Comparison of ENCODE assay signal across 28 cellular contexts in genomic region chr2:108384662-108385393, GRCh38. TPM values are rescaled to one million over a fixed set of nuclear protein-coding genes. Genes with fewer than 3 reads are reported as not detected.
DNase-seq lines count a peak whose midpoint lies in the region; ATAC-seq and TF ChIP-seq lines count a peak whose summit lies in the region.
"Had no signal": no experiment of that assay in that cellular context is flagged by ENCODE, and none has a peak within 500 bp of the region (broad histone marks: within the 10 kb centered on the region; RNA-seq: fewer than 3 reads in every experiment).

No MANE protein-coding gene starts in this region.

- peaks cover 24% of the 10 kb centered on the region for H3K9me3 Mint-ChIP-seq in nephron progenitor cell
- no peaks in the 10 kb centered on the region for H3K9me3 Mint-ChIP-seq in chondrocyte (ENCODE audit: low read depth)
- H3K9me3 Mint-ChIP-seq: CD4-positive, alpha-beta memory T cell had no signal

- TF ChIP-seq CTCF in GM12865 (IDR thresholded peaks at IDR 0.05; ENCODE audit: insufficient read depth, low read depth, low read length, missing control alignments), result no peak
- TF ChIP-seq CTCF in hepatocyte (IDR thresholded peaks at IDR 0.05; ENCODE audit: poor library complexity), result no peak
- TF ChIP-seq CTCF in nephron progenitor cell (IDR thresholded peaks at IDR 0.05), result no peak
- TF ChIP-seq CTCF in chondrocyte (IDR thresholded peaks at IDR 0.05), result no peak
- TF ChIP-seq CTCF in smooth muscle cell (IDR thresholded peaks at IDR 0.05; ENCODE audit: borderline replicate concordance, insufficient read depth, poor library complexity, severe bottlenecking), result no peak

- H3K27ac ChIP-seq in hepatocyte, result peak overlapping the region; percentile 71
- no peak overlapping the region for H3K27ac ChIP-seq in smooth muscle cell (ENCODE audit: low read depth)
- H3K27ac ChIP-seq: KMS-11 had no signal

- H3K4me1 Mint-ChIP-seq in nephron progenitor cell (peaks cover 49% of the 10 kb centered on the region), chondrocyte (ENCODE audit: low read depth) (peaks cover 18% of the 10 kb centered on the region)

- WGBS in hepatocyte (ENCODE audit: low lambda C conversion rate, missing lambda C conversion rate), result 91% methylated on average over 5 of the region's 5 CpGs
- WGBS in smooth muscle cell (ENCODE audit: low lambda C conversion rate), result 96% methylated on average over 5 of the region's 5 CpGs

- H3K4me3 ChIP-seq in GM12865 (ENCODE audit: low read depth, low read length) (no peak overlapping the region), hepatocyte (no peak overlapping the region), smooth muscle cell (no peak overlapping the region)

- H3K9me2 ChIP-seq in hepatocyte (replicated peaks; ENCODE audit: insufficient read depth), result no peaks in the 10 kb centered on the region
- H3K9me2 ChIP-seq: SK-N-SH had no signal

- H3K79me2 ChIP-seq in hepatocyte, result peaks cover 5% of the 10 kb centered on the region
- no peaks in the 10 kb centered on the region for H3K79me2 ChIP-seq in smooth muscle cell (ENCODE audit: low read depth)

- H3K4me2 ChIP-seq in hepatocyte (no peak overlapping the region), smooth muscle cell (no peak overlapping the region)
- H3K4me2 ChIP-seq: KMS-11, SK-N-SH had no signal

- peak; percentile 11 for DNase-seq in GM12865 (ENCODE audit: low read depth)
- peak; percentile 59 for DNase-seq in amniotic epithelial cell (ENCODE audit: low read depth)
- DNase-seq in hepatocyte (ENCODE audit: low spot score), result no peak
- DNase-seq in nephron progenitor cell, result no peak
- no peak for DNase-seq in chondrocyte (ENCODE audit: low spot score)
- no peak for DNase-seq in smooth muscle cell (lab: John Stamatoyannopoulos, UW; ENCODE audit: unreplicated experiment)
- DNase-seq: C1 segment of cervical spinal cord; CD4-positive, alpha-beta memory T cell; COR-L47; DMS 273 treated with DMSO at 0.1 percent for 48 hours; DMS79; EL; GDM1; H7; IMR-90; MM.1S; NCI-H1092; NCI-H1436; NCI-H187; NCI-H2081 treated with DMSO at 0.1 percent for 48 hours; NCI-H524; NCI-H774; PC-3; SK-N-SH; SW 1271 had no signal

- H3K4me3 Mint-ChIP-seq in nephron progenitor cell, result no peak overlapping the region
- H3K4me3 Mint-ChIP-seq in chondrocyte (ENCODE audit: unreplicated experiment), result no peak overlapping the region
- H3K4me3 Mint-ChIP-seq: CD4-positive, alpha-beta memory T cell had no signal

- no peaks in the 10 kb centered on the region for H3K36me3 ChIP-seq in hepatocyte (replicated peaks; ENCODE audit: insufficient read depth, low read depth)
- no peaks in the 10 kb centered on the region for H3K36me3 ChIP-seq in smooth muscle cell (ENCODE audit: low read depth)

- H3K9ac ChIP-seq in smooth muscle cell (ENCODE audit: low read depth), result no peak overlapping the region
- H3K9ac ChIP-seq: KMS-11, SK-N-SH had no signal

- H3K27me3 Mint-ChIP-seq in nephron progenitor cell (ENCODE audit: low read depth, poor library complexity), result peaks cover 5% of the 10 kb centered on the region
- H3K27me3 Mint-ChIP-seq in chondrocyte (ENCODE audit: low read depth), result no peaks in the 10 kb centered on the region

- H3K27me3 ChIP-seq in hepatocyte (no peaks in the 10 kb centered on the region), smooth muscle cell (ENCODE audit: low read depth) (no peaks in the 10 kb centered on the region)

- H3K4me1 ChIP-seq in hepatocyte (ENCODE audit: insufficient read depth), result no peaks in the 10 kb centered on the region
- peaks cover 4% of the 10 kb centered on the region for H3K4me1 ChIP-seq in smooth muscle cell (ENCODE audit: low read depth)

- H4K20me1 ChIP-seq in hepatocyte (ENCODE audit: insufficient read depth, poor library complexity, severe bottlenecking) (no peaks in the 10 kb centered on the region), smooth muscle cell (ENCODE audit: low read depth) (no peaks in the 10 kb centered on the region)

- H3K36me3 Mint-ChIP-seq in nephron progenitor cell (ENCODE audit: low read depth), result peaks cover 91% of the 10 kb centered on the region
- H3K36me3 Mint-ChIP-seq in chondrocyte (ENCODE audit: low read depth), result no peaks in the 10 kb centered on the region
- H3K36me3 Mint-ChIP-seq: CD4-positive, alpha-beta memory T cell had no signal

- H3K9me3 ChIP-seq in hepatocyte (ENCODE audit: low read depth) (no peaks in the 10 kb centered on the region), smooth muscle cell (replicated peaks; ENCODE audit: low read depth) (no peaks in the 10 kb centered on the region)
- H3K9me3 ChIP-seq: SK-N-SH had no signal

- no peak overlapping the region for H2AFZ ChIP-seq in hepatocyte
- H2AFZ ChIP-seq in smooth muscle cell (ENCODE audit: low read depth), result no peak overlapping the region

- no peak for ATAC-seq in GM21786 (IDR thresholded peaks at IDR 0.05; ENCODE audit: unreplicated experiment)
- ATAC-seq: PC-3 had no signal

- peak overlapping the region; percentile 11 for H3K27ac Mint-ChIP-seq in nephron progenitor cell
- no peak overlapping the region for H3K27ac Mint-ChIP-seq in chondrocyte (ENCODE audit: unreplicated experiment)

- H3F3A ChIP-seq in smooth muscle cell (ENCODE audit: low read depth), result no peaks in the 10 kb centered on the region

RNA-seq across cellular contexts. Expression of gene SULT1C4, which starts 7.1 kb away (rescaled TPM):
- 14.0 and 17.8 TPM in 2 replicates for total RNA-seq in hepatocyte
- polyA plus RNA-seq in hepatocyte, result 14.8 and 17.3 TPM in 2 replicates
- total RNA-seq in chondrocyte, result 0.60 to 1.4 TPM (median 1.2 TPM) in 3 replicates
- 3.9 and 9.2 TPM in 2 replicates for total RNA-seq in smooth muscle cell
- 4.7 and 5.5 TPM in 2 replicates for polyA plus RNA-seq in smooth muscle cell
- total RNA-seq: A673; CD4-positive, alpha-beta memory T cell; PC-3 had no signal
- polyA plus RNA-seq: CD4-positive, alpha-beta memory T cell had no signal

Comparison
In these comparisons a context has a peak if more than half of its experiments do, and no peak if none do; other contexts are left out.
1. DNase-seq: peak in GM12865 (single experiment) and amniotic epithelial cell (single experiment); none in hepatocyte (single experiment), nephron progenitor cell (single experiment), chondrocyte (single experiment) and smooth muscle cell (single experiment).